In the genomic region with DNA sequence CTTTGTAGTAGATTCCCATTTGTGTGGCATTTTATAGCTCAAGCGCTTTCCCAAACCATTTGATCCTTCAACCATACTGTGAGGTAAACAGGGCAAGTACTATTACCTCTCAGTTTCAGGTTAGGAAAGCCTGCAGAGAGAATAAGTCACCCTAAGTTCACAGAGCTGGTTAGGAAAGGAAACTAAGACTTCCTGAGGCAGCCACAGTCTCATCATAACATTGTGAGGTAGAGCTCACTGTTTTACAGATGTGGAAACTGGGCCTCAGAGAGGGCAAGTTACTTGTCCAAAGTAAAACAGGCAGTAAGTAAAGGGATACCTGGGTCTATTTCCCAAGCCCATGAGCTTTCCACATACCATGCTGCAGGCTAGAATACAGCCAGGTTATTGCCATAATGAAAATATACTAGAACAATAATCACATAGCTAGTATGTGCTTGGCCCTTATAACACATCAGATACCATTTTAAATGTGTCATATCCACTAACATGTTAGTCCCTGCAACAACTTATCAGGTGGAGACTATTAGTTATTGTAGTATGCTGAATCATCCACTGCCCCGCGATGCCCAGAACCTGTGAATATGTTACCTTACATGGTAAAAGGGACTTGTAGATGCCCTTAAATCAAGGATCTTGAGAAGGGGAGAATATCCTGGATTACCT, we compare ENCODE assay signal across 16 cellular contexts.
DNase-seq lines count a peak whose midpoint lies in the region; ATAC-seq and TF ChIP-seq lines count a peak whose summit lies in the region.
"Had no signal": no experiment of that assay in that cellular context is flagged by ENCODE, and none has a peak within 500 bp of the region (broad histone marks: within the 10 kb centered on the region; RNA-seq: fewer than 3 reads in every experiment).

No MANE protein-coding gene starts in this region.

- no peaks in the 10 kb centered on the region for H3K9me2 ChIP-seq in MM.1S (replicated peaks; ENCODE audit: insufficient read depth, low read length)

- H3K27ac Mint-ChIP-seq in activated naive CD8-positive, alpha-beta T cell treated with anti-CD3 and anti-CD28 coated beads, Interleukin-2, amount 50 U/mL, for 24 hours: peak overlapping the region; percentile 38
- peak overlapping the region; percentile 60 for H3K27ac Mint-ChIP-seq in stimulated activated effector memory CD8-positive, alpha-beta T cell treated with anti-CD3 and anti-CD28 coated beads, Interleukin-12 subunit alpha, Interleukin-12 subunit beta, amount 100 ng/mL, for 72 hours

- no peak overlapping the region for H3K4me3 Mint-ChIP-seq in activated T-cell treated with anti-CD3 and anti-CD28 coated beads, Interleukin-2, amount 50 U/mL, for 4 hours
- no peak overlapping the region for H3K4me3 Mint-ChIP-seq in activated naive CD8-positive, alpha-beta T cell treated with anti-CD3 and anti-CD28 coated beads, Interleukin-2, amount 50 U/mL, for 24 hours
- no peak overlapping the region for H3K4me3 Mint-ChIP-seq in stimulated activated effector memory CD8-positive, alpha-beta T cell treated with anti-CD3 and anti-CD28 coated beads, Interleukin-12 subunit alpha, Interleukin-12 subunit beta, amount 100 ng/mL, for 72 hours

- H3K27ac ChIP-seq in MM.1S (ENCODE audit: low read length): no peak overlapping the region
- H3K27ac ChIP-seq: coronary artery, ovary, right lobe of liver, uterus had no signal

- no peaks in the 10 kb centered on the region for H3K36me3 Mint-ChIP-seq in activated T-cell treated with anti-CD3 and anti-CD28 coated beads, Interleukin-2, amount 50 U/mL, for 4 hours (ENCODE audit: insufficient read depth)
- no peaks in the 10 kb centered on the region for H3K36me3 Mint-ChIP-seq in activated naive CD8-positive, alpha-beta T cell treated with anti-CD3 and anti-CD28 coated beads, Interleukin-2, amount 50 U/mL, for 24 hours (ENCODE audit: low read depth)
- no peaks in the 10 kb centered on the region for H3K36me3 Mint-ChIP-seq in stimulated activated effector memory CD8-positive, alpha-beta T cell treated with anti-CD3 and anti-CD28 coated beads, Interleukin-12 subunit alpha, Interleukin-12 subunit beta, amount 100 ng/mL, for 72 hours

- H2AFZ ChIP-seq in MM.1S (ENCODE audit: low read length): no peak overlapping the region

- no peak overlapping the region for H3K9ac ChIP-seq in MM.1S (ENCODE audit: low read length)

- no peaks in the 10 kb centered on the region for H3F3A ChIP-seq in MM.1S (ENCODE audit: insufficient read depth, low read length)

- no peaks in the 10 kb centered on the region for H3K9me3 ChIP-seq in MM.1S (replicated peaks; ENCODE audit: insufficient read depth, low read length)
- H3K9me3 ChIP-seq: ovary, right lobe of liver, uterus had no signal

- H3K4me1 Mint-ChIP-seq in activated T-cell treated with anti-CD3 and anti-CD28 coated beads, Interleukin-2, amount 50 U/mL, for 4 hours (ENCODE audit: low read depth): peaks cover 39% of the 10 kb centered on the region
- H3K4me1 Mint-ChIP-seq in activated naive CD8-positive, alpha-beta T cell treated with anti-CD3 and anti-CD28 coated beads, Interleukin-2, amount 50 U/mL, for 24 hours: peaks cover 39% of the 10 kb centered on the region
- peaks cover 20% of the 10 kb centered on the region for H3K4me1 Mint-ChIP-seq in stimulated activated effector memory CD8-positive, alpha-beta T cell treated with anti-CD3 and anti-CD28 coated beads, Interleukin-12 subunit alpha, Interleukin-12 subunit beta, amount 100 ng/mL, for 72 hours

- H3K9me3 Mint-ChIP-seq in activated T-cell treated with anti-CD3 and anti-CD28 coated beads, Interleukin-2, amount 50 U/mL, for 4 hours: no peaks in the 10 kb centered on the region
- H3K9me3 Mint-ChIP-seq in activated naive CD8-positive, alpha-beta T cell treated with anti-CD3 and anti-CD28 coated beads, Interleukin-2, amount 50 U/mL, for 24 hours: no peaks in the 10 kb centered on the region
- no peaks in the 10 kb centered on the region for H3K9me3 Mint-ChIP-seq in stimulated activated effector memory CD8-positive, alpha-beta T cell treated with anti-CD3 and anti-CD28 coated beads, Interleukin-12 subunit alpha, Interleukin-12 subunit beta, amount 100 ng/mL, for 72 hours

- no peaks in the 10 kb centered on the region for H3K27me3 Mint-ChIP-seq in activated T-cell treated with anti-CD3 and anti-CD28 coated beads, Interleukin-2, amount 50 U/mL, for 4 hours (ENCODE audit: low read depth)
- H3K27me3 Mint-ChIP-seq in activated naive CD8-positive, alpha-beta T cell treated with anti-CD3 and anti-CD28 coated beads, Interleukin-2, amount 50 U/mL, for 24 hours: no peaks in the 10 kb centered on the region

- H3K79me2 ChIP-seq in MM.1S (ENCODE audit: low read length): no peaks in the 10 kb centered on the region

- H3K4me1 ChIP-seq in MM.1S (ENCODE audit: low read length): peaks cover 29% of the 10 kb centered on the region
- H3K4me1 ChIP-seq: right lobe of liver, uterus had no signal

- no peak for DNase-seq in activated T-cell treated with anti-CD3 and anti-CD28 coated beads, Interleukin-2, amount 50 U/mL, for 4 hours
- DNase-seq in activated T-cell treated with anti-CD3 and anti-CD28 coated beads for 4 hours (no peak), MM.1S (peak; percentile 76), epidermal melanocyte (ENCODE audit: insufficient read length, low spot score) (no peak), NCI-H748 (lab: John Stamatoyannopoulos, UW; ENCODE audit: unreplicated experiment) (no peak), DMS153 (lab: John Stamatoyannopoulos, UW) (no peak)
- DNase-seq in activated naive CD8-positive, alpha-beta T cell treated with anti-CD3 and anti-CD28 coated beads, Interleukin-2, amount 50 U/mL, for 24 hours: no peak
- no peak for DNase-seq in stimulated activated effector memory CD8-positive, alpha-beta T cell treated with anti-CD3 and anti-CD28 coated beads, Interleukin-12 subunit alpha, Interleukin-12 subunit beta, amount 100 ng/mL, for 72 hours (ENCODE audit: low spot score in 2 of 2)
- DNase-seq: activated CD4-positive, CD25-positive, alpha-beta regulatory T cell; COR-L47; NCI-H1694 treated with DMSO at 0.1 percent for 48 hours; NCI-H345; ovary; right lobe of liver; uterus had no signal

- TF ChIP-seq CTCF in MM.1S (IDR thresholded peaks at IDR 0.05; ENCODE audit: low read length): no peak

- H3K36me3 ChIP-seq in MM.1S (replicated peaks; ENCODE audit: insufficient read depth, low read length): no peaks in the 10 kb centered on the region
- H3K36me3 ChIP-seq: ovary, right lobe of liver, uterus had no signal

- H4K20me1 ChIP-seq in MM.1S (ENCODE audit: insufficient read depth, low read length): no peaks in the 10 kb centered on the region

- no peaks in the 10 kb centered on the region for H3K27me3 ChIP-seq in MM.1S (replicated peaks; ENCODE audit: insufficient read depth, low read length)
- H3K27me3 ChIP-seq: ovary, right lobe of liver, uterus had no signal

- ATAC-seq in activated T-cell treated with anti-CD3 and anti-CD28 coated beads, Interleukin-2, amount 50 U/mL, for 4 hours: peak; percentile 63 to 79
- peak; percentile 92 for ATAC-seq in activated naive CD8-positive, alpha-beta T cell treated with anti-CD3 and anti-CD28 coated beads, Interleukin-2, amount 50 U/mL, for 24 hours
- peak; percentile 82 for ATAC-seq in stimulated activated effector memory CD8-positive, alpha-beta T cell treated with anti-CD3 and anti-CD28 coated beads, Interleukin-12 subunit alpha, Interleukin-12 subunit beta, amount 100 ng/mL, for 72 hours

- peak overlapping the region; percentile 11; the same call in 1 of the 2 replicates for H3K4me2 ChIP-seq in MM.1S (ENCODE audit: low read depth, low read length)

- H3K4me3 ChIP-seq in MM.1S (ENCODE audit: low read length): no peak overlapping the region
- H3K4me3 ChIP-seq: coronary artery, ovary, right lobe of liver, uterus had no signal
